In genomic region chr5:81077105-81077504, GRCh38 we compare ENCODE assay signal across 33 cellular contexts.
"Had no signal": no experiment of that assay in that cellular context is flagged by ENCODE, and none has a peak within 500 bp of the region (broad histone marks: within the 10 kb centered on the region; RNA-seq: fewer than 3 reads in every experiment).

No MANE protein-coding gene starts in this region.

- DNase-seq: Karpas-422, Kasumi-1, MG63, MM.1S, NCI-H1048, NCI-H1092, NCI-H1092 treated with DMSO at 0.1 percent for 48 hours, NCI-H1105, NCI-H1105 treated with DMSO at 0.1 percent for 48 hours, NCI-H1417, NCI-H1417 treated with DMSO at 0.1 percent for 48 hours, NCI-H1436, NCI-H1436 treated with DMSO at 0.1 percent for 48 hours, NCI-H146, NCI-H1694, NCI-H1694 treated with DMSO at 0.1 percent for 48 hours, NCI-H187, NCI-H187 treated with DMSO at 0.1 percent for 48 hours, NCI-H1930, NCI-H2029, NCI-H2029 treated with DMSO at 0.1 percent for 48 hours, NCI-H2081, NCI-H2081 treated with DMSO at 0.1 percent for 48 hours, NCI-H2107, NCI-H2171, NCI-H2171 treated with DMSO at 0.1 percent for 48 hours, NCI-H2227 treated with DMSO at 0.1 percent for 48 hours, NCI-H226, NCI-H345, NCI-H446, NCI-H446 treated with DMSO at 0.1 percent for 48 hours, NCI-H510A, NCI-H510A treated with DMSO at 0.1 percent for 48 hours had no signal

- H3K4me3 ChIP-seq: MG63 had no signal

- H3K27me3 ChIP-seq: MG63 had no signal

- H3K9me3 ChIP-seq: MG63 had no signal

- H3K36me3 ChIP-seq: MG63 had no signal
